18 cellular contexts compared by ENCODE assay signal in genomic region chr14:61652526-61653262, GRCh38. TPM values are rescaled to one million over a fixed set of nuclear protein-coding genes. Genes with fewer than 3 reads are reported as not detected.
DNase-seq lines count a peak whose midpoint lies in the region; ATAC-seq and TF ChIP-seq lines count a peak whose summit lies in the region.
"Had no signal": no experiment of that assay in that cellular context is flagged by ENCODE, and none has a peak within 500 bp of the region (broad histone marks: within the 10 kb centered on the region; RNA-seq: fewer than 3 reads in every experiment).

No MANE protein-coding gene starts in this region.

- no peak overlapping the region for H3K4me3 ChIP-seq in fibroblast of villous mesenchyme (ENCODE audit: low read depth, low read length)
- H3K4me3 ChIP-seq in vagina, result no peak overlapping the region
- H3K4me3 ChIP-seq in psoas muscle, result no peak overlapping the region

- TF ChIP-seq POLR2A in vagina (IDR thresholded peaks at IDR 0.05), result no peak

- H3K4me1 ChIP-seq in vagina, result peaks cover 11% of the 10 kb centered on the region
- no peaks in the 10 kb centered on the region for H3K4me1 ChIP-seq in psoas muscle

- no peaks in the 10 kb centered on the region for H3K36me3 ChIP-seq in vagina
- H3K36me3 ChIP-seq in psoas muscle (ENCODE audit: insufficient read depth in 1 of 2, low read depth in 1 of 2), result no peaks in the 10 kb centered on the region
- H3K36me3 ChIP-seq: brain microvascular endothelial cell had no signal

- TF ChIP-seq CTCF in fibroblast of villous mesenchyme (IDR thresholded peaks at IDR 0.05; ENCODE audit: insufficient read depth, low read depth, low read length), result no peak
- no peak for TF ChIP-seq CTCF in vagina (IDR thresholded peaks at IDR 0.05)
- TF ChIP-seq CTCF in psoas muscle (IDR thresholded peaks at IDR 0.05), result no peak

- intact Hi-C loops in vagina (cut with DNase I) (no loop called here), psoas muscle (cut with DNase I) (no loop called here)

- H3K27ac ChIP-seq in vagina (peak overlapping the region; percentile 40), psoas muscle (no peak overlapping the region)
- H3K27ac ChIP-seq: 22Rv1, brain microvascular endothelial cell had no signal

- no peaks in the 10 kb centered on the region for H3K27me3 ChIP-seq in vagina
- H3K27me3 ChIP-seq in psoas muscle (ENCODE audit: insufficient read depth in 3 of 3, low read length in 2 of 3), result no peaks in the 10 kb centered on the region
- H3K27me3 ChIP-seq: brain microvascular endothelial cell had no signal

- DNase-seq in DMS 273 (lab: John Stamatoyannopoulos, UW; ENCODE audit: unreplicated experiment), result peak; percentile 58
- DNase-seq in DMS 273 treated with DMSO at 0.1 percent for 48 hours (lab: John Stamatoyannopoulos, UW), result no peak
- peak; percentile 15 for DNase-seq in RPMI7951 (ENCODE audit: low read depth)
- DNase-seq in fibroblast of villous mesenchyme (ENCODE audit: low read depth), result peak; percentile 64
- DNase-seq in vagina (ENCODE audit: extremely low spot score in 2 of 2), result no peak
- DNase-seq in activated CD4-positive, alpha-beta T cell treated with anti-CD3 and anti-CD28 coated beads, Interleukin-2, amount 50 U/mL, for 1 hour, result no peak
- no peak for DNase-seq in psoas muscle
- no peak for DNase-seq in SKM-1 (lab: John Stamatoyannopoulos, UW; ENCODE audit: unreplicated experiment)
- DNase-seq: activated CD4-positive, alpha-beta T cell treated with anti-CD3 and anti-CD28 coated beads for 4 hours; activated naive CD4-positive, alpha-beta T cell treated with anti-CD3 and anti-CD28 coated beads, Interleukin-2, amount 10 ng/mL, durations not matched to agents 7 days and 5 days; effector CD8-positive, alpha-beta T cell; GOT3; MV-4-11; natural killer cell; NCI-H2107; T-helper 2 cell had no signal

- WGBS in psoas muscle, 3 donors, result 29 to 34% (median 31%) methylated on average over 5 of the region's 5 CpGs

- H3K9me3 ChIP-seq in vagina, result no peaks in the 10 kb centered on the region
- no peaks in the 10 kb centered on the region for H3K9me3 ChIP-seq in psoas muscle

- ATAC-seq in psoas muscle, result no peak
- ATAC-seq: natural killer cell had no signal

RNA-seq across cellular contexts. Expression of gene HIF1A, which starts 42.6 kb away (rescaled TPM):
- 194 and 270 TPM in 2 replicates for total RNA-seq in RPMI7951 (2014; rRNA removed; shearing (Covaris generic))
- total RNA-seq in fibroblast of villous mesenchyme (395 and 671 TPM in 2 replicates), vagina (140 TPM), psoas muscle (10 to 100 TPM; 16.5 to 32.4 (median 24.5) TPM)
- polyA plus RNA-seq in psoas muscle, result 10 to 100 TPM in 1 of 3 donors, 1 to 10 TPM in 2; 4.3 to 20.7 (median 8.9) TPM

Comparison
In these comparisons a context has a peak if more than half of its experiments do, and no peak if none do; other contexts are left out.
1. DNase-seq: peak in DMS 273 (single experiment), RPMI7951 (single experiment) and fibroblast of villous mesenchyme (single experiment); none in DMS 273 treated with DMSO at 0.1 percent for 48 hours (single experiment), vagina (0 of 2), activated CD4-positive, alpha-beta T cell treated with anti-CD3 and anti-CD28 coated beads, Interleukin-2, amount 50 U/mL, for 1 hour (single experiment), psoas muscle (0 of 2) and SKM-1 (single experiment).